9 cellular contexts compared by ENCODE assay signal in the genomic region with DNA sequence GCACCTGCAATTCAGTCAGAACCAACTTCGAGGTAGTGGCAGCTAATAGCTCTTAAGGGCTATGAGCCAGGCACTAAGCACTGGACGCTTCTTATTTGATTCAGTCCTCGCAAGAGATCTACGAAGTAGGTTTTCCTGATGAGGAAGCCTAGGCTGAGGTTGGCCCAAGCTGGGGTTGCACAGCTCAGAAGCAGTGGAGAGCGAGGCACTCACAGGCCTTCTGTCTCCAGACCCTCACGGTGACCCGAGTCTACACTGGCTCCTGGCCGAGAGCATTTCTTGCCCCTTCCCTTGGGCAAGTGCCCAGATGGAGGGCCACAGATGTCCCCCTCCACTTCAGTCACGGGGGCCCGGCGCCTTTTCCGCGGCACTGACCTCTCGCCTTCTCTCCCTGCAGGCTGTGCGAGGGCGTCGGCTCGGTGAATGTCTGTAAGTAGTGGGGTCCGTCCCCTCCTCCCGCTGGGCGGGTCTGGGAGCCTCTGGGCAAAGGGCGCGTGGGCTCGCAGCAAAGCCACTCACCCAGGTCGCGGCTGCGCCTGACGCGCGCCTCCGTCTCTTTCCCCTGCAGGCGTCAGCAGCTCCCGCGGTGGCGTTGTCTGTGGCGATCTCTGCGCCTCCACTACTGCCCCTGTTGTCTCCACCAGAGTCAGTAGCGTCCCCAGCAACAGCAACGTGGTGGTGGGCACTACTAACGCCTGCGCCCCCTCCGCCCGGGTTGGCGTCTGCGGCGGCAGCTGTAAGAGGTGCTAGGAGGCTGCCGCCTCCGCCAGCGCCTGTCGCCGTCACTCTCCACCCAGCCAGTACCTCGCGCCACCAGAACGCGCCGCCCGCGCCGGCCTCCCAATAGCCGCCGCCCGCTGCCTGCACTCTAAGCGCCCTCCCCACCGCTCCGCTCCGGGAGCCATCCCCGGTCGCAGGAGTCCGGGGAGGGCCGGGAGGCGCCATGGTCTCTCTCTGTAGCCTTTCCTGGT. TPM values are rescaled to one million over a fixed set of nuclear protein-coding genes. Genes with fewer than 3 reads are reported as not detected.
DNase-seq lines count a peak whose midpoint lies in the region; ATAC-seq and TF ChIP-seq lines count a peak whose summit lies in the region.
"Had no signal": no experiment of that assay in that cellular context is flagged by ENCODE, and none has a peak within 500 bp of the region (broad histone marks: within the 10 kb centered on the region; RNA-seq: fewer than 3 reads in every experiment).

No MANE protein-coding gene starts in this region.

- BruUV-seq in Caco-2 (replicated peaks; lab: Mats Ljungman, UMichigan): TSS peak; percentile 69

- peak; percentile 77 to 86 for DNase-seq in Caco-2
- peak; percentile 70 for DNase-seq in NCI-H1092 treated with DMSO at 0.1 percent for 48 hours (lab: John Stamatoyannopoulos, UW)
- peak; percentile 80 for DNase-seq in activated CD8-positive, alpha-beta memory T cell treated with anti-CD3 and anti-CD28 coated beads, Interleukin-2, amount 50 U/mL, for 48 hours
- peak; percentile 17 for DNase-seq in fibroblast of peridontal ligament (ENCODE audit: extremely low read depth)
- peak; percentile 77 for DNase-seq in myocyte (ENCODE audit: low read depth)
- peak; percentile 67 for DNase-seq in testis
- no peak for DNase-seq in central memory CD4-positive, alpha-beta T cell

- H3K27ac Mint-ChIP-seq in Caco-2 (ENCODE audit: unreplicated experiment): peak overlapping the region; percentile 2
- H3K27ac Mint-ChIP-seq: IgD-negative memory B cell had no signal

- WGBS in testis, 2 donors: 9 to 14% methylated on average over 19 to 64 of the region's 71 CpGs

- H3K36me3 ChIP-seq in Caco-2 (ENCODE audit: control insufficient read depth, insufficient read depth, low read length) (no peaks in the 10 kb centered on the region), testis (ENCODE audit: low read depth, missing control alignments) (no peaks in the 10 kb centered on the region)

- H3K9me3 ChIP-seq in Caco-2: no peaks in the 10 kb centered on the region
- H3K9me3 ChIP-seq in testis: no peaks in the 10 kb centered on the region

- no peaks in the 10 kb centered on the region for H3K36me3 Mint-ChIP-seq in Caco-2 (ENCODE audit: insufficient read depth, unreplicated experiment)

- H3K4me3 ChIP-seq in Caco-2 (ENCODE audit: low read depth, low read length) (peak overlapping the region; percentile 51), testis (peak overlapping the region; percentile 36 to 39)

- POLR2A ChIA-PET in Caco-2 (lab: Charles Lee): interaction anchor here (0.6 to 1.4 kb wide), 3 partner anchors 27 to 91 kb away, joined by 3 to 6 read pairs (median 5); no protein-coding TSS in a partner anchor

- no peak overlapping the region for H3K27ac ChIP-seq in testis

- no peaks in the 10 kb centered on the region for H3K27me3 ChIP-seq in Caco-2 (replicated peaks; ENCODE audit: control insufficient read depth, insufficient read depth, low read length)
- no peaks in the 10 kb centered on the region for H3K27me3 ChIP-seq in testis

- H3K9me3 Mint-ChIP-seq in Caco-2 (ENCODE audit: unreplicated experiment): no peaks in the 10 kb centered on the region

- CTCF ChIA-PET in Caco-2 (lab: Charles Lee): interaction anchor here (0.6 to 1.7 kb wide), 13 partner anchors 11 to 578 kb away, joined by 3 to 8 read pairs (median 4); no protein-coding TSS in a partner anchor

- H3K4me1 ChIP-seq in Caco-2: peaks cover 6% of the 10 kb centered on the region; the same call in 1 of the 2 replicates
- H3K4me1 ChIP-seq in testis: no peaks in the 10 kb centered on the region

- no peak for TF ChIP-seq POLR2A in testis (IDR thresholded peaks at IDR 0.05)

- peak overlapping the region; percentile 67 for H3K4me3 Mint-ChIP-seq in Caco-2 (ENCODE audit: unreplicated experiment)

- no peak for ATAC-seq in HG03108 (IDR thresholded peaks at IDR 0.05; ENCODE audit: unreplicated experiment)

- H3K27me3 Mint-ChIP-seq in Caco-2 (ENCODE audit: insufficient read depth, unreplicated experiment): peaks cover 2% of the 10 kb centered on the region

- intact Hi-C loops in Caco-2 (cut with micrococcal nuclease; ENCODE audit: unreplicated experiment): loop anchor here (2.0 to 5.0 kb wide), 3 partner anchors 27 to 151 kb away; no protein-coding TSS in a partner anchor
- intact Hi-C loops in testis (cut with DNase I; ENCODE audit: low total_unique reads): no loop called here

- peaks cover 7% of the 10 kb centered on the region for H3K4me1 Mint-ChIP-seq in Caco-2 (ENCODE audit: low read depth, unreplicated experiment)

- TF ChIP-seq CTCF in Caco-2 (IDR thresholded peaks at IDR 0.05; ENCODE audit: insufficient read depth in 1 of 2, low read depth in 1 of 2, low read length in 1 of 2, severe bottlenecking in 1 of 2, unreplicated experiment in 1 of 2) (peak; percentile 10 to 15), testis (IDR thresholded peaks at IDR 0.05) (peak in 1 of 3 experiments; percentile 34)

RNA-seq across cellular contexts. Expression of a gene that starts 13.1 kb away (rescaled TPM):
- total RNA-seq in Caco-2 (2022): not detected in 2 replicates
- total RNA-seq in myocyte: not detected in 2 replicates
- polyA plus RNA-seq in myocyte (2012): not detected
- total RNA-seq in testis: 1 to 10 TPM in 1 of 2 donors, under 1 TPM in 1; 0.39 to 1.2 TPM
- polyA plus RNA-seq in testis (ENCODE audit: insufficient read depth, low read depth, low replicate concordance): 0.44 TPM
- polyA plus RNA-seq: IgD-negative memory B cell had no signal

RNA-seq across cellular contexts. Expression of a gene that starts 16.8 kb away (rescaled TPM):
- total RNA-seq in Caco-2 (2022): 0.28 and 0.45 TPM in 2 replicates
- total RNA-seq in myocyte: 0.08 TPM in 1 of 2 replicates, not detected in the other
- polyA plus RNA-seq in myocyte (2012): 0.58 TPM
- under 1 TPM in 1 of 2 donors, not detected in 1; 0.74 TPM for total RNA-seq in testis
- not detected for polyA plus RNA-seq in testis (ENCODE audit: insufficient read depth, low read depth, low replicate concordance)
- polyA plus RNA-seq: IgD-negative memory B cell had no signal

RNA-seq across cellular contexts. Expression of a gene that starts 33.7 kb away (rescaled TPM):
- total RNA-seq in Caco-2 (2022) (not detected in 2 replicates), myocyte (5.2 and 20.9 TPM in 2 replicates), testis (1 to 10 TPM; 2.3 to 3.2 TPM)
- polyA plus RNA-seq in myocyte (2012): 5.4 TPM
- polyA plus RNA-seq in testis (ENCODE audit: insufficient read depth, low read depth, low replicate concordance): 4.0 TPM
- polyA plus RNA-seq: IgD-negative memory B cell had no signal

RNA-seq across cellular contexts. Expression of a gene that starts 59.2 kb away (rescaled TPM):
- total RNA-seq in Caco-2 (2022) (not detected in 2 replicates), myocyte (not detected in 2 replicates), testis (under 1 TPM; 0.71 to 0.74 TPM)
- not detected for polyA plus RNA-seq in myocyte (2012)
- polyA plus RNA-seq in testis (ENCODE audit: insufficient read depth, low read depth, low replicate concordance): 1.5 TPM
- polyA plus RNA-seq: IgD-negative memory B cell had no signal
